ENCODE assay signal across 8 cellular contexts in genomic region chr14:105314287-105315185, GRCh38. TPM values are rescaled to one million over a fixed set of nuclear protein-coding genes. Genes with fewer than 3 reads are reported as not detected.
DNase-seq lines count a peak whose midpoint lies in the region; ATAC-seq and TF ChIP-seq lines count a peak whose summit lies in the region.

TSS of gene PACS2 (plus strand) at chr14:105314748. CDS start at chr14:105314919, 171 bp downstream.

- ATAC-seq in right cardiac atrium, result peak; percentile 82

- H3K4me3 ChIP-seq in GM12864 (ENCODE audit: low read depth, low read length) (peak within 1 kb of the TSS; percentile 76), HFF-Myc (replicated peaks; ENCODE audit: low read depth, low read length) (peak within 1 kb of the TSS; percentile 64), ascending aorta (peak within 1 kb of the TSS; percentile 84 to 92), right cardiac atrium (ENCODE audit: low read length) (peak within 1 kb of the TSS; percentile 95)

- H3K36me3 ChIP-seq in ascending aorta, result no peaks in the 10 kb centered on the region

- H3K9me3 ChIP-seq in ascending aorta, result no peaks in the 10 kb centered on the region
- no peaks in the 10 kb centered on the region for H3K9me3 ChIP-seq in right cardiac atrium (ENCODE audit: control insufficient read depth, low read length)

- TF ChIP-seq CTCF in GM12864 (IDR thresholded peaks at IDR 0.05; ENCODE audit: low read depth, low read length, missing control alignments) (no peak), HFF-Myc (IDR thresholded peaks at IDR 0.05; ENCODE audit: low read depth, low read length, missing control alignments) (no peak), ascending aorta (IDR thresholded peaks at IDR 0.05) (no peak)

- WGBS in right cardiac atrium, result under 1% methylated on average over 156 of the region's 160 CpGs

- H3K27ac ChIP-seq in ascending aorta (peak within 1 kb of the TSS; percentile 94 to 97), right cardiac atrium (ENCODE audit: low read length) (peak within 1 kb of the TSS; percentile 73)

- intact Hi-C loops in T-helper 2 cell treated with Interferon-gamma antibody and Interleukin-4, amounts not matched to agents 100 ng/mL and 5 ng/mL, for 36 hours (cut with micrococcal nuclease), result loop anchor here (1.0 kb wide), 3 partner anchors 13 to 293 kb away; partner anchors contain the start of genes BRF1, CDCA4 and TEDC1
- intact Hi-C loops in ascending aorta (cut with DNase I), result loop anchor here (1.0 to 10.0 kb wide), 4 partner anchors 13 to 221 kb away; partner anchors contain the start of genes BRF1, BTBD6 and TEX22
- intact Hi-C loops in right cardiac atrium (cut with DNase I), result no loop called here

- H3K27me3 ChIP-seq in ascending aorta (no peaks in the 10 kb centered on the region), right cardiac atrium (ENCODE audit: control insufficient read depth, insufficient read depth) (no peaks in the 10 kb centered on the region)

- DNase-seq in GM12864 (ENCODE audit: low read depth), result peak; percentile 45
- DNase-seq in HFF-Myc (ENCODE audit: extremely low read depth, low read depth), result no peak
- DNase-seq in NCI-H1092 (lab: John Stamatoyannopoulos, UW), result peak; percentile 82
- DNase-seq in ascending aorta (ENCODE audit: low spot score in 2 of 2), result peak in 1 of 2 donors; percentile 83
- peak; percentile 78 to 93 (median 92) for DNase-seq in right cardiac atrium
- peak; percentile 88 for DNase-seq in putamen (ENCODE audit: low spot score)
- DNase-seq in GOT3 (lab: John Stamatoyannopoulos, UW), result no peak

- H3K4me1 ChIP-seq in ascending aorta, result peaks cover 4 to 15% of the 10 kb centered on the region in 2 donors
- H3K4me1 ChIP-seq in right cardiac atrium (ENCODE audit: control insufficient read depth, insufficient read depth, low read length), result peaks cover 7% of the 10 kb centered on the region

RNA-seq across cellular contexts. Expression of gene PACS2, which starts in this region (rescaled TPM):
- 32.2 and 34.6 TPM in 2 replicates for total RNA-seq in T-helper 2 cell treated with Interferon-gamma antibody and Interleukin-4, amounts not matched to agents 100 ng/mL and 5 ng/mL, for 36 hours
- total RNA-seq in ascending aorta (153 TPM), right cardiac atrium (10 to 100 TPM; 50.6 to 67.0 (median 64.4) TPM)
- polyA plus RNA-seq in right cardiac atrium, result 63.0 TPM

Comparison
In these comparisons a context has a peak if more than half of its experiments do, and no peak if none do; other contexts are left out.
1. DNase-seq: peak in GM12864 (single experiment), NCI-H1092 (single experiment), right cardiac atrium (3 of 3) and putamen (single experiment); none in HFF-Myc (single experiment) and GOT3 (single experiment).
2. intact Hi-C loops: an anchor here in T-helper 2 cell treated with Interferon-gamma antibody and Interleukin-4, amounts not matched to agents 100 ng/mL and 5 ng/mL, for 36 hours (1.0 kb wide) and ascending aorta (1.0 to 10.0 kb wide); none called in right cardiac atrium.
3. Peak in every context shown above with its lines, with median percentiles within 50 percentile points of each other: H3K4me3 ChIP-seq.